Comparison of ENCODE assay signal across 20 cellular contexts in genomic region chr2:227436436-227436835, GRCh38. TPM values are rescaled to one million over a fixed set of nuclear protein-coding genes. Genes with fewer than 3 reads are reported as not detected.
A peak's percentile ranks its signal among the peaks of the same experiment; 100 is the strongest.
DNase-seq lines count a peak whose midpoint lies in the region; ATAC-seq, FAIRE-seq and TF ChIP-seq lines count a peak whose summit lies in the region.
"Had no signal": no experiment of that assay in that cellular context is flagged by ENCODE, and none has a peak within 500 bp of the region (broad histone marks: within the 10 kb centered on the region; RNA-seq: fewer than 3 reads in every experiment).

No MANE protein-coding gene starts in this region.

- intact Hi-C loops in left ventricle myocardium superior (cut with micrococcal nuclease): no loop called here
- intact Hi-C loops in left ventricle myocardium inferior (cut with micrococcal nuclease): no loop called here
- intact Hi-C loops in HepG2 (cut with micrococcal nuclease; ENCODE audit: unreplicated experiment): no loop called here
- intact Hi-C loops in Caco-2 (cut with micrococcal nuclease; ENCODE audit: unreplicated experiment): no loop called here

- TF ChIP-seq CTCF in left ventricle myocardium inferior (IDR thresholded peaks at IDR 0.05; ENCODE audit: borderline replicate concordance) (no peak), HepG2 (CRISPR knock-in tag; IDR thresholded peaks at IDR 0.05) (no peak), Caco-2 (IDR thresholded peaks at IDR 0.05; ENCODE audit: insufficient read depth in 1 of 2, low read depth in 1 of 2, low read length in 1 of 2, severe bottlenecking in 1 of 2, unreplicated experiment in 1 of 2) (no peak)

- H3K27me3 Mint-ChIP-seq in Caco-2 (ENCODE audit: insufficient read depth, unreplicated experiment): no peaks in the 10 kb centered on the region

- CTCF ChIA-PET in HepG2 (lab: Yijun Ruan, JAX; ENCODE audit: low intra/inter-chr PET ratio, low total read pairs) (no interaction called here), Caco-2 (lab: Charles Lee) (no interaction called here)

- no peak overlapping the region for H3K9ac ChIP-seq in HepG2 (ENCODE audit: insufficient read depth, low read depth, low read length)

- no peaks in the 10 kb centered on the region for H4K20me1 ChIP-seq in HepG2 (ENCODE audit: insufficient read depth, low read length)

- no TSS peak for BruUV-seq in HepG2 (replicated peaks; lab: Mats Ljungman, UMichigan)
- BruUV-seq in Caco-2 (replicated peaks; lab: Mats Ljungman, UMichigan): no TSS peak

- no peak overlapping the region for H3K4me3 ChIP-seq in left ventricle myocardium inferior
- H3K4me3 ChIP-seq in HepG2 (replicated peaks in 1 of 3; ENCODE audit: insufficient read depth in 1 of 3, low read depth in 2 of 3, low read length in 3 of 3): no peak overlapping the region
- H3K4me3 ChIP-seq in Caco-2 (ENCODE audit: low read depth, low read length): no peak overlapping the region
- H3K4me3 ChIP-seq in MG63: no peak overlapping the region
- H3K4me3 ChIP-seq: GM12878, HAP-1, SK-N-MC had no signal

- no peak for DNase-seq in left ventricle myocardium superior
- no peak for DNase-seq in left ventricle myocardium inferior
- peak; percentile 27 for DNase-seq in SIG-M5 (lab: John Stamatoyannopoulos, UW)
- DNase-seq in HepG2 (ENCODE audit: low spot score): no peak
- DNase-seq in iPS-NIHi11 (ENCODE audit: low spot score): no peak
- no peak for DNase-seq in Caco-2
- no peak for DNase-seq in MG63
- DNase-seq: Calu3, NCI-H1417 treated with DMSO at 0.1 percent for 48 hours, NCI-H2029 treated with DMSO at 0.1 percent for 48 hours, NCI-H510A, NCI-H82, OCI-M1 had no signal

- H2AFZ ChIP-seq in HepG2 (ENCODE audit: low read length): no peak overlapping the region

- no peaks in the 10 kb centered on the region for H3K4me1 ChIP-seq in left ventricle myocardium inferior
- H3K4me1 ChIP-seq in HepG2 (ENCODE audit: insufficient read depth, low read length): peaks cover 6% of the 10 kb centered on the region
- no peaks in the 10 kb centered on the region for H3K4me1 ChIP-seq in Caco-2
- H3K4me1 ChIP-seq: HAP-1 had no signal

- POLR2A ChIA-PET in HepG2 (lab: Yijun Ruan, JAX): no interaction called here
- POLR2A ChIA-PET in Caco-2 (lab: Charles Lee): no interaction called here

- H3K79me2 ChIP-seq in HepG2 (ENCODE audit: insufficient read depth, low read length): no peaks in the 10 kb centered on the region

- H3K9me3 Mint-ChIP-seq in Caco-2 (ENCODE audit: unreplicated experiment): peaks cover 10% of the 10 kb centered on the region

- peak; percentile 17 for ATAC-seq in left ventricle myocardium superior
- no peak for ATAC-seq in HepG2
- no peak for ATAC-seq in HG02623 (IDR thresholded peaks at IDR 0.05; ENCODE audit: unreplicated experiment)
- ATAC-seq: GM12878 had no signal

- no peak overlapping the region for H3K4me2 ChIP-seq in HepG2 (ENCODE audit: low read depth, low read length)

- TF ChIP-seq POLR2A in HepG2 (IDR thresholded peaks at IDR 0.05; ENCODE audit: insufficient read depth in 1 of 2, low read depth in 2 of 2, low read length in 2 of 2): no peak

- no peaks in the 10 kb centered on the region for H3K27me3 ChIP-seq in left ventricle myocardium inferior (ENCODE audit: low read depth)
- no peaks in the 10 kb centered on the region for H3K27me3 ChIP-seq in HepG2 (ENCODE audit: control insufficient read depth in 1 of 2, insufficient read depth in 2 of 2, low read length in 2 of 2)
- no peaks in the 10 kb centered on the region for H3K27me3 ChIP-seq in Caco-2 (replicated peaks; ENCODE audit: control insufficient read depth, insufficient read depth, low read length)
- H3K27me3 ChIP-seq in MG63: no peaks in the 10 kb centered on the region

- no peaks in the 10 kb centered on the region for H3K36me3 ChIP-seq in left ventricle myocardium inferior
- no peaks in the 10 kb centered on the region for H3K36me3 ChIP-seq in HepG2 (replicated peaks in 1 of 2; ENCODE audit: control insufficient read depth in 1 of 2, insufficient read depth in 2 of 2, low read length in 2 of 2)
- H3K36me3 ChIP-seq in Caco-2 (ENCODE audit: control insufficient read depth, insufficient read depth, low read length): no peaks in the 10 kb centered on the region
- no peaks in the 10 kb centered on the region for H3K36me3 ChIP-seq in MG63
- H3K36me3 ChIP-seq: HAP-1 had no signal

- TF ChIP-seq EP300 in HepG2 (IDR thresholded peaks at IDR 0.05; ENCODE audit: low read depth in 2 of 2, low read length in 2 of 2) (no peak), HepG2 (CRISPR knock-in tag; IDR thresholded peaks at IDR 0.05; ENCODE audit: borderline replicate concordance) (no peak)

- WGBS in HepG2 (ENCODE audit: low lambda C conversion rate): 84% methylated on average over 4 of the region's 4 CpGs

- in situ Hi-C loops in HepG2 (cut with HindIII; ENCODE audit: extremely low pct_ligation_motif_present, low pct_unique_long_range_greater_than_20kb): no loop called here

- no peaks in the 10 kb centered on the region for H3K4me1 Mint-ChIP-seq in Caco-2 (ENCODE audit: low read depth, unreplicated experiment)

- no peaks in the 10 kb centered on the region for H3K36me3 Mint-ChIP-seq in Caco-2 (ENCODE audit: insufficient read depth, unreplicated experiment)

- FAIRE-seq in HepG2 (lab: Jason Lieb, UNC): no peak
- FAIRE-seq: GM12878 had no signal

- peaks cover 19% of the 10 kb centered on the region for H3K9me3 ChIP-seq in left ventricle myocardium inferior (replicated peaks)
- H3K9me3 ChIP-seq in HepG2 (ENCODE audit: low read length): peaks cover 24% of the 10 kb centered on the region
- peaks cover 10% of the 10 kb centered on the region for H3K9me3 ChIP-seq in Caco-2
- peaks cover 10% of the 10 kb centered on the region for H3K9me3 ChIP-seq in MG63

- H3K27ac ChIP-seq in left ventricle myocardium inferior (replicated peaks): no peak overlapping the region
- H3K27ac ChIP-seq in HepG2 (ENCODE audit: extremely low read length, insufficient read depth, low read length): no peak overlapping the region
- H3K27ac ChIP-seq: C4-2B, SK-N-MC had no signal

- no peak for TF ChIP-seq RAD21 in HepG2 (CRISPR knock-in tag; IDR thresholded peaks at IDR 0.05)

- H3K27ac Mint-ChIP-seq in Caco-2 (ENCODE audit: unreplicated experiment): no peak overlapping the region

- H3K4me3 Mint-ChIP-seq in Caco-2 (ENCODE audit: unreplicated experiment): no peak overlapping the region

RNA-seq across cellular contexts. Expression of gene AGFG1, which starts 35.5 kb away (rescaled TPM):
- total RNA-seq in left ventricle myocardium superior (55.2 TPM), left ventricle myocardium inferior (50.4 TPM), HepG2 (2016; rRNA removed; fragmentation: Illumina TruSeq; extraction: Trizol) (145 and 187 TPM in 2 replicates), Caco-2 (2022) (73.1 and 73.2 TPM in 2 replicates)
- 43.0 and 45.7 TPM in 2 replicates for total RNA-seq in HepG2 (2016; cell fraction: cytosol; rRNA removed; fragmentation: Illumina TruSeq; extraction: Trizol; ENCODE audit: low read depth)
- 137 and 182 TPM in 2 replicates for total RNA-seq in HepG2 (2016; cell fraction: insoluble cytoplasmic fraction; rRNA removed; fragmentation: Illumina TruSeq; extraction: Trizol)
- 97.9 and 106 TPM in 2 replicates for total RNA-seq in HepG2 (2016; cell fraction: membrane; rRNA removed; fragmentation: Illumina TruSeq; extraction: Trizol)
- total RNA-seq in HepG2 (2016; cell fraction: nucleus; rRNA removed; fragmentation: Illumina TruSeq; extraction: Trizol): 81.6 and 96.2 TPM in 2 replicates
- polyA plus RNA-seq in HepG2 (2011; rRNA removed): 133 and 168 TPM in 2 replicates
- 117 and 131 TPM in 2 replicates for polyA plus RNA-seq in HepG2 (2011; cell fraction: cytosol; rRNA removed)
- polyA plus RNA-seq in HepG2 (2011; cell fraction: nucleus; rRNA removed): 69.2 and 88.9 TPM in 2 replicates
- polyA plus RNA-seq in HepG2 (2012): 64.4 and 70.1 TPM in 2 replicates
- polyA plus RNA-seq in HepG2 (2016; cell fraction: cytosol; fragmentation: Illumina TruSeq; extraction: Trizol; ENCODE audit: low read depth): 18.9 and 21.0 TPM in 2 replicates
- polyA plus RNA-seq in HepG2 (2016; cell fraction: insoluble cytoplasmic fraction; fragmentation: Illumina TruSeq; extraction: Trizol; ENCODE audit: low read depth): 159 and 174 TPM in 2 replicates
- polyA plus RNA-seq in HepG2 (2016; cell fraction: membrane; fragmentation: Illumina TruSeq; extraction: Trizol; ENCODE audit: low read depth): 58.1 and 62.3 TPM in 2 replicates
- 104 and 107 TPM in 2 replicates for polyA plus RNA-seq in HepG2 (2016; cell fraction: nucleus; fragmentation: Illumina TruSeq; extraction: Trizol; ENCODE audit: insufficient read depth, low read depth)
- polyA minus RNA-seq in HepG2 (2011; rRNA and poly(A)+ RNA removed; ENCODE audit: low replicate concordance): 354 and 508 TPM in 2 replicates
- polyA minus RNA-seq in HepG2 (2011; cell fraction: cytosol; rRNA and poly(A)+ RNA removed): 133 and 147 TPM in 2 replicates
- 117 TPM in 2 replicates for polyA minus RNA-seq in HepG2 (2011; cell fraction: nucleus; rRNA and poly(A)+ RNA removed)
- total RNA-seq in MG63 (2014; rRNA removed; shearing (Covaris generic); ENCODE audit: low replicate concordance): 68.6 and 100 TPM in 2 replicates

RNA-seq across cellular contexts. Expression of gene SCYGR1, which starts 48.7 kb away (rescaled TPM):
- total RNA-seq in left ventricle myocardium superior (not detected), left ventricle myocardium inferior (not detected), HepG2 (2016; rRNA removed; fragmentation: Illumina TruSeq; extraction: Trizol) (not detected in 2 replicates), Caco-2 (2022) (not detected in 2 replicates)
- total RNA-seq in HepG2 (2016; cell fraction: cytosol; rRNA removed; fragmentation: Illumina TruSeq; extraction: Trizol; ENCODE audit: low read depth): not detected in 2 replicates
- total RNA-seq in HepG2 (2016; cell fraction: insoluble cytoplasmic fraction; rRNA removed; fragmentation: Illumina TruSeq; extraction: Trizol): not detected in 2 replicates
- total RNA-seq in HepG2 (2016; cell fraction: membrane; rRNA removed; fragmentation: Illumina TruSeq; extraction: Trizol): not detected in 2 replicates
- not detected in 2 replicates for total RNA-seq in HepG2 (2016; cell fraction: nucleus; rRNA removed; fragmentation: Illumina TruSeq; extraction: Trizol)
- not detected in 2 replicates for polyA plus RNA-seq in HepG2 (2011; rRNA removed)
- polyA plus RNA-seq in HepG2 (2011; cell fraction: cytosol; rRNA removed): not detected in 2 replicates
- polyA plus RNA-seq in HepG2 (2011; cell fraction: nucleus; rRNA removed): not detected in 2 replicates
- polyA plus RNA-seq in HepG2 (2012): not detected in 2 replicates
- not detected in 2 replicates for polyA plus RNA-seq in HepG2 (2016; cell fraction: cytosol; fragmentation: Illumina TruSeq; extraction: Trizol; ENCODE audit: low read depth)
- polyA plus RNA-seq in HepG2 (2016; cell fraction: insoluble cytoplasmic fraction; fragmentation: Illumina TruSeq; extraction: Trizol; ENCODE audit: low read depth): not detected in 2 replicates
- not detected in 2 replicates for polyA plus RNA-seq in HepG2 (2016; cell fraction: membrane; fragmentation: Illumina TruSeq; extraction: Trizol; ENCODE audit: low read depth)
- not detected in 2 replicates for polyA plus RNA-seq in HepG2 (2016; cell fraction: nucleus; fragmentation: Illumina TruSeq; extraction: Trizol; ENCODE audit: insufficient read depth, low read depth)
- not detected in 2 replicates for polyA minus RNA-seq in HepG2 (2011; rRNA and poly(A)+ RNA removed; ENCODE audit: low replicate concordance)
- polyA minus RNA-seq in HepG2 (2011; cell fraction: cytosol; rRNA and poly(A)+ RNA removed): not detected in 2 replicates
- polyA minus RNA-seq in HepG2 (2011; cell fraction: nucleus; rRNA and poly(A)+ RNA removed): not detected in 2 replicates
- total RNA-seq in MG63 (2014; rRNA removed; shearing (Covaris generic); ENCODE audit: low replicate concordance): not detected in 2 replicates
- total RNA-seq: A172, Calu3, GM12878, HT-29 had no signal
- polyA plus RNA-seq: GM12878 had no signal

RNA-seq across cellular contexts. Expression of gene TM4SF20, which starts 57.3 kb away (rescaled TPM):
- total RNA-seq in left ventricle myocardium superior (not detected), left ventricle myocardium inferior (not detected), HepG2 (2016; rRNA removed; fragmentation: Illumina TruSeq; extraction: Trizol) (not detected in 2 replicates), Caco-2 (2022) (0.20 and 0.28 TPM in 2 replicates)
- total RNA-seq in HepG2 (2016; cell fraction: cytosol; rRNA removed; fragmentation: Illumina TruSeq; extraction: Trizol; ENCODE audit: low read depth): not detected in 2 replicates
- total RNA-seq in HepG2 (2016; cell fraction: insoluble cytoplasmic fraction; rRNA removed; fragmentation: Illumina TruSeq; extraction: Trizol): not detected in 2 replicates
- not detected in 2 replicates for total RNA-seq in HepG2 (2016; cell fraction: membrane; rRNA removed; fragmentation: Illumina TruSeq; extraction: Trizol)
- not detected in 2 replicates for total RNA-seq in HepG2 (2016; cell fraction: nucleus; rRNA removed; fragmentation: Illumina TruSeq; extraction: Trizol)
- polyA plus RNA-seq in HepG2 (2011; rRNA removed): not detected in 2 replicates
- not detected in 2 replicates for polyA plus RNA-seq in HepG2 (2011; cell fraction: cytosol; rRNA removed)
- polyA plus RNA-seq in HepG2 (2011; cell fraction: nucleus; rRNA removed): not detected in 2 replicates
- not detected in 2 replicates for polyA plus RNA-seq in HepG2 (2012)
- not detected in 2 replicates for polyA plus RNA-seq in HepG2 (2016; cell fraction: cytosol; fragmentation: Illumina TruSeq; extraction: Trizol; ENCODE audit: low read depth)
- polyA plus RNA-seq in HepG2 (2016; cell fraction: insoluble cytoplasmic fraction; fragmentation: Illumina TruSeq; extraction: Trizol; ENCODE audit: low read depth): not detected in 2 replicates
- not detected in 2 replicates for polyA plus RNA-seq in HepG2 (2016; cell fraction: membrane; fragmentation: Illumina TruSeq; extraction: Trizol; ENCODE audit: low read depth)
- polyA plus RNA-seq in HepG2 (2016; cell fraction: nucleus; fragmentation: Illumina TruSeq; extraction: Trizol; ENCODE audit: insufficient read depth, low read depth): not detected in 2 replicates
- 0.07 TPM in 1 of 2 replicates, not detected in the other for polyA minus RNA-seq in HepG2 (2011; rRNA and poly(A)+ RNA removed; ENCODE audit: low replicate concordance)
- not detected in 2 replicates for polyA minus RNA-seq in HepG2 (2011; cell fraction: cytosol; rRNA and poly(A)+ RNA removed)
- polyA minus RNA-seq in HepG2 (2011; cell fraction: nucleus; rRNA and poly(A)+ RNA removed): not detected in 2 replicates
- total RNA-seq in MG63 (2014; rRNA removed; shearing (Covaris generic); ENCODE audit: low replicate concordance): not detected in 2 replicates
- total RNA-seq: A172, Calu3, GM12878 had no signal
